ENCODE assay signal across 1 cellular context in the genomic region with DNA sequence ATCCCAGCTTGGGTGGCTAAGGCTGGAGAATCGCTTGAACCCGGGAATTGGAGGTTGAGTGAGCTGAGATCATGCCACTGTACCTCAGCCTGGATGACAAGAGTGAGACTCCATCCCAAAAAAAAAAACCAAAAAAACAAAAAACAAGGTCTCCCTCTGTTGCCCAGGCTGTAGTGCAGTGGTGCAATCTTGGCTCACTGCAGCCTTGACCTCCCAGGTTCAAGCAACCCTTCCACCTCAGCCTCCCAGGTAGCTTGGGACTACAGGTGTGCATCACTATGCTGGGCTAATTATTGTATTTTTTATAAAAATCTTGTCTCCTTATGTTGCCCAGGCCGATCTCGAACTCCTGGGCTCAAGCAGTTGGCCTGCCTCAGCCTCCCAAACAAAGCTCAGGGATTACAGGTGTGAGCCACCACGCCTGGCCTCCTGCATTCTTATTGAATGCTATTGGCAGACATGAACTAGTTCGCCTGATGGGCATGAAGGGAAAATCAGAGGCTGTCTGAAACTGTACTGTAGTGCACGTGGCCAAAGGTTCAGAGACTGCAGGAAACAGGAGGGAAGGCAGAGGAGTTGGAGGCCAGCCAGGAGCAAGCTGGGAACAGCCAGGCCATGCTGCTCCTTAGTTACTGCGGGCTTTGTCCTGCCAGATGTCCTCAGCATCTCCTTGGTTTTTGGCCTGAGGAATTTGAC.
A peak's percentile ranks its signal among the peaks of the same experiment; 100 is the strongest.
TF ChIP-seq lines count a peak whose summit lies in the region.

No MANE protein-coding gene starts in this region.

TF ChIP-seq in HepG2, 621 proteins besides CTCF, POLR2A, EP300 and RAD21 (continued from another document and continues in another):
- TF ChIP-seq REXO4 (CRISPR knock-in tag; IDR thresholded peaks at IDR 0.05; ENCODE audit: borderline replicate concordance): no peak
- TF ChIP-seq ADNP (CRISPR knock-in tag; IDR thresholded peaks at IDR 0.05): no peak
- no peak for TF ChIP-seq LBX2 (CRISPR knock-in tag; IDR thresholded peaks at IDR 0.05; ENCODE audit: borderline replicate concordance)
- TF ChIP-seq UBTF (CRISPR knock-in tag; IDR thresholded peaks at IDR 0.05): no peak
- peak; percentile 83; the same call in 1 of the 2 replicates for TF ChIP-seq ZSCAN9 (CRISPR knock-in tag; IDR thresholded peaks at IDR 0.05; ENCODE audit: borderline replicate concordance)
- no peak for TF ChIP-seq ZNF879 (CRISPR knock-in tag; IDR thresholded peaks at IDR 0.05)
- no peak for TF ChIP-seq MLXIP (CRISPR knock-in tag; IDR thresholded peaks at IDR 0.05; ENCODE audit: borderline replicate concordance)
- TF ChIP-seq REPIN1 (CRISPR knock-in tag; IDR thresholded peaks at IDR 0.05; ENCODE audit: borderline replicate concordance, low read depth): 0 out of 2 replicates have a peak, but pooled peaks have one; percentile 16
- TF ChIP-seq MED8 (CRISPR knock-in tag; IDR thresholded peaks at IDR 0.05; ENCODE audit: insufficient replicate concordance): no peak
- TF ChIP-seq ZSCAN22 (CRISPR knock-in tag; IDR thresholded peaks at IDR 0.05): no peak
- no peak for TF ChIP-seq NPAS2 (CRISPR knock-in tag; IDR thresholded peaks at IDR 0.05; ENCODE audit: borderline replicate concordance)
- TF ChIP-seq STAG1 (CRISPR knock-in tag; IDR thresholded peaks at IDR 0.05): peak; percentile 19; the same call in 1 of the 2 replicates
- TF ChIP-seq ZNF530 (CRISPR knock-in tag; IDR thresholded peaks at IDR 0.05; ENCODE audit: low read depth): no peak
- no peak for TF ChIP-seq ZFP90 (CRISPR knock-in tag; IDR thresholded peaks at IDR 0.05; ENCODE audit: borderline replicate concordance)
- no peak for TF ChIP-seq ZNF296 (CRISPR knock-in tag; conservative IDR thresholded peaks at IDR 0.05)
- TF ChIP-seq, protein P1, sequence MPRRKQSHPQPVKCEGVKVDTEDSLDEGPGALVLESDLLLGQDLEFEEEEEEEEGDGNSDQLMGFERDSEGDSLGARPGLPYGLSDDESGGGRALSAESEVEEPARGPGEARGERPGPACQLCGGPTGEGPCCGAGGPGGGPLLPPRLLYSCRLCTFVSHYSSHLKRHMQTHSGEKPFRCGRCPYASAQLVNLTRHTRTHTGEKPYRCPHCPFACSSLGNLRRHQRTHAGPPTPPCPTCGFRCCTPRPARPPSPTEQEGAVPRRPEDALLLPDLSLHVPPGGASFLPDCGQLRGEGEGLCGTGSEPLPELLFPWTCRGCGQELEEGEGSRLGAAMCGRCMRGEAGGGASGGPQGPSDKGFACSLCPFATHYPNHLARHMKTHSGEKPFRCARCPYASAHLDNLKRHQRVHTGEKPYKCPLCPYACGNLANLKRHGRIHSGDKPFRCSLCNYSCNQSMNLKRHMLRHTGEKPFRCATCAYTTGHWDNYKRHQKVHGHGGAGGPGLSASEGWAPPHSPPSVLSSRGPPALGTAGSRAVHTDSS (CRISPR knock-in tag; conservative IDR thresholded peaks at IDR 0.05): no peak
- TF ChIP-seq SATB2 (CRISPR knock-in tag; IDR thresholded peaks at IDR 0.05): no peak
- TF ChIP-seq ZNF615 (CRISPR knock-in tag; IDR thresholded peaks at IDR 0.05; ENCODE audit: borderline replicate concordance): no peak
- TF ChIP-seq ISX (CRISPR knock-in tag; conservative IDR thresholded peaks at IDR 0.05): no peak
- TF ChIP-seq ZFP36L1 (CRISPR knock-in tag; IDR thresholded peaks at IDR 0.05): peak; percentile 69; the same call in 1 of the 2 replicates
- no peak for TF ChIP-seq KDM6A (CRISPR knock-in tag; IDR thresholded peaks at IDR 0.05; ENCODE audit: low read depth)
- peak; percentile 81; the same call in 1 of the 2 replicates for TF ChIP-seq ZFP37 (CRISPR knock-in tag; IDR thresholded peaks at IDR 0.05; ENCODE audit: borderline replicate concordance)
- TF ChIP-seq, protein P2, sequence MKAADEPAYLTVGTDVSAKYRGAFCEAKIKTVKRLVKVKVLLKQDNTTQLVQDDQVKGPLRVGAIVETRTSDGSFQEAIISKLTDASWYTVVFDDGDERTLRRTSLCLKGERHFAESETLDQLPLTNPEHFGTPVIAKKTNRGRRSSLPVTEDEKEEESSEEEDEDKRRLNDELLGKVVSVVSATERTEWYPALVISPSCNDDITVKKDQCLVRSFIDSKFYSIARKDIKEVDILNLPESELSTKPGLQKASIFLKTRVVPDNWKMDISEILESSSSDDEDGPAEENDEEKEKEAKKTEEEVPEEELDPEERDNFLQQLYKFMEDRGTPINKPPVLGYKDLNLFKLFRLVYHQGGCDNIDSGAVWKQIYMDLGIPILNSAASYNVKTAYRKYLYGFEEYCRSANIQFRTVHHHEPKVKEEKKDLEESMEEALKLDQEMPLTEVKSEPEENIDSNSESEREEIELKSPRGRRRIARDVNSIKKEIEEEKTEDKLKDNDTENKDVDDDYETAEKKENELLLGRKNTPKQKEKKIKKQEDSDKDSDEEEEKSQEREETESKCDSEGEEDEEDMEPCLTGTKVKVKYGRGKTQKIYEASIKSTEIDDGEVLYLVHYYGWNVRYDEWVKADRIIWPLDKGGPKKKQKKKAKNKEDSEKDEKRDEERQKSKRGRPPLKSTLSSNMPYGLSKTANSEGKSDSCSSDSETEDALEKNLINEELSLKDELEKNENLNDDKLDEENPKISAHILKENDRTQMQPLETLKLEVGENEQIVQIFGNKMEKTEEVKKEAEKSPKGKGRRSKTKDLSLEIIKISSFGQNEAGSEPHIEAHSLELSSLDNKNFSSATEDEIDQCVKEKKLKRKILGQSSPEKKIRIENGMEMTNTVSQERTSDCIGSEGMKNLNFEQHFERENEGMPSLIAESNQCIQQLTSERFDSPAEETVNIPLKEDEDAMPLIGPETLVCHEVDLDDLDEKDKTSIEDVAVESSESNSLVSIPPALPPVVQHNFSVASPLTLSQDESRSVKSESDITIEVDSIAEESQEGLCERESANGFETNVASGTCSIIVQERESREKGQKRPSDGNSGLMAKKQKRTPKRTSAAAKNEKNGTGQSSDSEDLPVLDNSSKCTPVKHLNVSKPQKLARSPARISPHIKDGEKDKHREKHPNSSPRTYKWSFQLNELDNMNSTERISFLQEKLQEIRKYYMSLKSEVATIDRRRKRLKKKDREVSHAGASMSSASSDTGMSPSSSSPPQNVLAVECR (CRISPR knock-in tag; IDR thresholded peaks at IDR 0.05; ENCODE audit: borderline replicate concordance): no peak
- TF ChIP-seq CBX2 (IDR thresholded peaks at IDR 0.05; ENCODE audit: low read depth, low read length): no peak
- TF ChIP-seq CBX2 (CRISPR knock-in tag; IDR thresholded peaks at IDR 0.05; ENCODE audit: low read depth): no peak
- TF ChIP-seq ZNF678 (CRISPR knock-in tag; IDR thresholded peaks at IDR 0.05): no peak
- TF ChIP-seq ZNF382 (CRISPR knock-in tag; IDR thresholded peaks at IDR 0.05; ENCODE audit: borderline replicate concordance): no peak
- TF ChIP-seq NFYB (CRISPR knock-in tag; IDR thresholded peaks at IDR 0.05): no peak
- no peak for TF ChIP-seq ZNF713 (CRISPR knock-in tag; IDR thresholded peaks at IDR 0.05)
- TF ChIP-seq GATAD1 (CRISPR knock-in tag; IDR thresholded peaks at IDR 0.05): peak; percentile 47; the same call in 1 of the 2 replicates
- peak; percentile 29 for TF ChIP-seq CBX1 (IDR thresholded peaks at IDR 0.05; ENCODE audit: low read depth)
- TF ChIP-seq HNRNPUL1 (IDR thresholded peaks at IDR 0.05; ENCODE audit: low read depth, low read length): no peak
- TF ChIP-seq, protein P3, sequence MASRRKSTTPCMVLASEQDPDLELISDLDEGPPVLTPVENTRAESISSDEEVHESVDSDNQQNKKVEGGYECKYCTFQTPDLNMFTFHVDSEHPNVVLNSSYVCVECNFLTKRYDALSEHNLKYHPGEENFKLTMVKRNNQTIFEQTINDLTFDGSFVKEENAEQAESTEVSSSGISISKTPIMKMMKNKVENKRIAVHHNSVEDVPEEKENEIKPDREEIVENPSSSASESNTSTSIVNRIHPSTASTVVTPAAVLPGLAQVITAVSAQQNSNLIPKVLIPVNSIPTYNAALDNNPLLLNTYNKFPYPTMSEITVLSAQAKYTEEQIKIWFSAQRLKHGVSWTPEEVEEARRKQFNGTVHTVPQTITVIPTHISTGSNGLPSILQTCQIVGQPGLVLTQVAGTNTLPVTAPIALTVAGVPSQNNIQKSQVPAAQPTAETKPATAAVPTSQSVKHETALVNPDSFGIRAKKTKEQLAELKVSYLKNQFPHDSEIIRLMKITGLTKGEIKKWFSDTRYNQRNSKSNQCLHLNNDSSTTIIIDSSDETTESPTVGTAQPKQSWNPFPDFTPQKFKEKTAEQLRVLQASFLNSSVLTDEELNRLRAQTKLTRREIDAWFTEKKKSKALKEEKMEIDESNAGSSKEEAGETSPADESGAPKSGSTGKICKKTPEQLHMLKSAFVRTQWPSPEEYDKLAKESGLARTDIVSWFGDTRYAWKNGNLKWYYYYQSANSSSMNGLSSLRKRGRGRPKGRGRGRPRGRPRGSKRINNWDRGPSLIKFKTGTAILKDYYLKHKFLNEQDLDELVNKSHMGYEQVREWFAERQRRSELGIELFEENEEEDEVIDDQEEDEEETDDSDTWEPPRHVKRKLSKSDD (CRISPR knock-in tag; IDR thresholded peaks at IDR 0.05; ENCODE audit: low read depth): no peak
- 0 out of 2 replicates have a peak, but pooled peaks have one; percentile 51 for TF ChIP-seq CREBL2 (CRISPR knock-in tag; IDR thresholded peaks at IDR 0.05; ENCODE audit: borderline replicate concordance)
- no peak for TF ChIP-seq POLR2AphosphoS2 (IDR thresholded peaks at IDR 0.05; ENCODE audit: low read depth, low read length)
- no peak for TF ChIP-seq TIGD3 (CRISPR knock-in tag; IDR thresholded peaks at IDR 0.05; ENCODE audit: borderline replicate concordance)
- TF ChIP-seq KDM1A (CRISPR knock-in tag; IDR thresholded peaks at IDR 0.05): 0 out of 2 replicates have a peak, but pooled peaks have one; percentile 68
- no peak for TF ChIP-seq ZNF234 (CRISPR knock-in tag; conservative IDR thresholded peaks at IDR 0.05)
- no peak; the same call in 1 of the 2 replicates for TF ChIP-seq ATF7-NPFF (CRISPR knock-in tag; IDR thresholded peaks at IDR 0.05; ENCODE audit: low read depth)
- TF ChIP-seq, protein P4, sequence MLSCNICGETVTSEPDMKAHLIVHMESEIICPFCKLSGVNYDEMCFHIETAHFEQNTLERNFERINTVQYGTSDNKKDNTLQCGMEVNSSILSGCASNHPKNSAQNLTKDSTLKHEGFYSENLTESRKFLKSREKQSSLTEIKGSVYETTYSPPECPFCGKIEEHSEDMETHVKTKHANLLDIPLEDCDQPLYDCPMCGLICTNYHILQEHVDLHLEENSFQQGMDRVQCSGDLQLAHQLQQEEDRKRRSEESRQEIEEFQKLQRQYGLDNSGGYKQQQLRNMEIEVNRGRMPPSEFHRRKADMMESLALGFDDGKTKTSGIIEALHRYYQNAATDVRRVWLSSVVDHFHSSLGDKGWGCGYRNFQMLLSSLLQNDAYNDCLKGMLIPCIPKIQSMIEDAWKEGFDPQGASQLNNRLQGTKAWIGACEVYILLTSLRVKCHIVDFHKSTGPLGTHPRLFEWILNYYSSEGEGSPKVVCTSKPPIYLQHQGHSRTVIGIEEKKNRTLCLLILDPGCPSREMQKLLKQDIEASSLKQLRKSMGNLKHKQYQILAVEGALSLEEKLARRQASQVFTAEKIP (CRISPR knock-in tag; IDR thresholded peaks at IDR 0.05; ENCODE audit: borderline replicate concordance): no peak
